In genomic region chr17:58200024-58200633, GRCh38 we compare ENCODE assay signal across 9 cellular contexts. TPM values are rescaled to one million over a fixed set of nuclear protein-coding genes. Genes with fewer than 3 reads are reported as not detected.
DNase-seq lines count a peak whose midpoint lies in the region; ATAC-seq lines count a peak whose summit lies in the region.
"Had no signal": no experiment of that assay in that cellular context is flagged by ENCODE, and none has a peak within 500 bp of the region (broad histone marks: within the 10 kb centered on the region; RNA-seq: fewer than 3 reads in every experiment).

No MANE protein-coding gene starts in this region.

- no peaks in the 10 kb centered on the region for H3K36me3 Mint-ChIP-seq in activated naive CD4-positive, alpha-beta T cell treated with anti-CD3 and anti-CD28 coated beads for 36 hours (ENCODE audit: low read depth)

- CTCF ChIA-PET in activated naive CD4-positive, alpha-beta T cell treated with anti-CD3 and anti-CD28 coated beads for 36 hours (lab: Charles Lee), result interaction anchor here (0.6 to 3.5 kb wide), 22 partner anchors 9 to 214 kb away, joined by 3 to 23 read pairs (median 4); partner anchors contain the start of genes LPO and MKS1

- H3K9me3 Mint-ChIP-seq in activated naive CD4-positive, alpha-beta T cell treated with anti-CD3 and anti-CD28 coated beads for 36 hours, result no peaks in the 10 kb centered on the region
- H3K9me3 Mint-ChIP-seq: dendritic cell treated with granulocyte-macrophage colony-stimulating factor and Interleukin-4, amounts not matched to agents 40 ng/mL and 50 ng/mL, for 4 days had no signal

- no peak overlapping the region for H3K27ac ChIP-seq in iPS DF 6.9 (ENCODE audit: low read length)

- H3K36me3 ChIP-seq in iPS DF 6.9 (ENCODE audit: control insufficient read depth, insufficient read depth, low read length), result no peaks in the 10 kb centered on the region

- no CpG with 5 or more reads among the region's 14 CpGs for WGBS in iPS DF 6.9 (ENCODE audit: insufficient coverage, insufficient read length)

- ATAC-seq in HG02938 (IDR thresholded peaks at IDR 0.05; ENCODE audit: unreplicated experiment) (no peak), HG03175 (IDR thresholded peaks at IDR 0.05; ENCODE audit: unreplicated experiment) (no peak)

- H3K27me3 ChIP-seq in iPS DF 6.9 (ENCODE audit: control insufficient read depth, insufficient read depth, low read length), result no peaks in the 10 kb centered on the region

- in situ Hi-C loops in SK-MEL-5 (cut with HindIII; ENCODE audit: low pct_unique_long_range_greater_than_20kb, low sequenced_read_pairs), result no loop called here

- no peak overlapping the region for H3K4me3 ChIP-seq in iPS DF 6.9 (ENCODE audit: low read length)

- no peaks in the 10 kb centered on the region for H3K4me1 Mint-ChIP-seq in activated naive CD4-positive, alpha-beta T cell treated with anti-CD3 and anti-CD28 coated beads for 36 hours (ENCODE audit: low read depth)

- no peaks in the 10 kb centered on the region for H3K4me1 ChIP-seq in iPS DF 6.9 (ENCODE audit: control insufficient read depth, insufficient read depth, low read length)

- no peaks in the 10 kb centered on the region for H3K9me3 ChIP-seq in iPS DF 6.9 (ENCODE audit: control insufficient read depth, insufficient read depth, low read length)

- no peak overlapping the region for H3K4me3 Mint-ChIP-seq in activated naive CD4-positive, alpha-beta T cell treated with anti-CD3 and anti-CD28 coated beads for 36 hours
- H3K4me3 Mint-ChIP-seq: dendritic cell treated with granulocyte-macrophage colony-stimulating factor and Interleukin-4, amounts not matched to agents 40 ng/mL and 50 ng/mL, for 4 days had no signal

- DNase-seq in ELR (ENCODE audit: low read depth) (peak; percentile 75), HuH-7.5 (ENCODE audit: low spot score) (peak; percentile 75), SK-MEL-5 (ENCODE audit: low read depth, low spot score) (peak; percentile 92), iPS DF 6.9 (ENCODE audit: low read depth, low spot score) (peak; percentile 43)
- peak; percentile 67 for DNase-seq in activated naive CD4-positive, alpha-beta T cell treated with anti-CD3 and anti-CD28 coated beads for 36 hours
- peak in 2 of 3 donors; percentile 11 to 39 for DNase-seq in stimulated activated CD4-positive, alpha-beta T cell treated with anti-CD3 and anti-CD28 coated beads, TNF-alpha, amount 100 ng/mL, for 1 hour (ENCODE audit: low read depth in 3 of 3, low spot score in 1 of 3)

- intact Hi-C loops in activated naive CD4-positive, alpha-beta T cell treated with anti-CD3 and anti-CD28 coated beads for 36 hours (cut with micrococcal nuclease), result loop anchor here (5.0 kb wide), 2 partner anchors 47 to 247 kb away; no protein-coding TSS in a partner anchor

- no peaks in the 10 kb centered on the region for H3K27me3 Mint-ChIP-seq in activated naive CD4-positive, alpha-beta T cell treated with anti-CD3 and anti-CD28 coated beads for 36 hours (ENCODE audit: low read depth)

- no peak overlapping the region for H3K27ac Mint-ChIP-seq in activated naive CD4-positive, alpha-beta T cell treated with anti-CD3 and anti-CD28 coated beads for 36 hours
- H3K27ac Mint-ChIP-seq: dendritic cell treated with granulocyte-macrophage colony-stimulating factor and Interleukin-4, amounts not matched to agents 40 ng/mL and 50 ng/mL, for 4 days had no signal

RNA-seq across cellular contexts. Expression of gene EPX, which starts 7.6 kb away (rescaled TPM):
- total RNA-seq in SK-MEL-5 (2014; rRNA removed; shearing (Covaris generic)), result 0.27 TPM in 1 of 2 replicates, not detected in the other
- polyA plus RNA-seq in SK-MEL-5 (2015; cell fraction: cytosol; rRNA removed), result 0.02 and 0.04 TPM in 2 replicates
- not detected in 2 replicates for polyA plus RNA-seq in SK-MEL-5 (2015; cell fraction: nucleus; rRNA removed)
- not detected for total RNA-seq in activated naive CD4-positive, alpha-beta T cell treated with anti-CD3 and anti-CD28 coated beads for 36 hours

RNA-seq across cellular contexts. Expression of gene MKS1, which starts 18.9 kb away (rescaled TPM):
- total RNA-seq in SK-MEL-5 (2014; rRNA removed; shearing (Covaris generic)), result 13.7 and 15.0 TPM in 2 replicates
- polyA plus RNA-seq in SK-MEL-5 (2015; cell fraction: cytosol; rRNA removed), result 15.8 and 20.5 TPM in 2 replicates
- 113 and 122 TPM in 2 replicates for polyA plus RNA-seq in SK-MEL-5 (2015; cell fraction: nucleus; rRNA removed)
- 10 to 100 TPM; 27.1 to 29.2 TPM for total RNA-seq in activated naive CD4-positive, alpha-beta T cell treated with anti-CD3 and anti-CD28 coated beads for 36 hours

RNA-seq across cellular contexts. Expression of gene OR4D2, which starts 33.3 kb away (rescaled TPM):
- total RNA-seq in SK-MEL-5 (2014; rRNA removed; shearing (Covaris generic)), result not detected in 2 replicates
- polyA plus RNA-seq in SK-MEL-5 (2015; cell fraction: cytosol; rRNA removed), result not detected in 2 replicates
- not detected in 2 replicates for polyA plus RNA-seq in SK-MEL-5 (2015; cell fraction: nucleus; rRNA removed)
- total RNA-seq in activated naive CD4-positive, alpha-beta T cell treated with anti-CD3 and anti-CD28 coated beads for 36 hours, result not detected

RNA-seq across cellular contexts. Expression of gene LPO, which starts 38.3 kb away (rescaled TPM):
- total RNA-seq in SK-MEL-5 (2014; rRNA removed; shearing (Covaris generic)), result not detected in 2 replicates
- 0.12 and 0.58 TPM in 2 replicates for polyA plus RNA-seq in SK-MEL-5 (2015; cell fraction: cytosol; rRNA removed)
- 0.20 TPM in 1 of 2 replicates, not detected in the other for polyA plus RNA-seq in SK-MEL-5 (2015; cell fraction: nucleus; rRNA removed)
- total RNA-seq in activated naive CD4-positive, alpha-beta T cell treated with anti-CD3 and anti-CD28 coated beads for 36 hours, result not detected

RNA-seq across cellular contexts. Expression of gene OR4D1, which starts 51.9 kb away (rescaled TPM):
- total RNA-seq in SK-MEL-5 (2014; rRNA removed; shearing (Covaris generic)), result not detected in 2 replicates
- 0.06 TPM in 1 of 2 replicates, not detected in the other for polyA plus RNA-seq in SK-MEL-5 (2015; cell fraction: cytosol; rRNA removed)
- not detected in 2 replicates for polyA plus RNA-seq in SK-MEL-5 (2015; cell fraction: nucleus; rRNA removed)
- total RNA-seq in activated naive CD4-positive, alpha-beta T cell treated with anti-CD3 and anti-CD28 coated beads for 36 hours, result under 1 TPM; 0.21 to 0.40 TPM

Comparison
In these comparisons a context has a peak if more than half of its experiments do, and no peak if none do; other contexts are left out.
1. DNase-seq: peak in every context shown above with its lines; median percentile 92 in SK-MEL-5; 75 in ELR; 75 in HuH-7.5; 67 in activated naive CD4-positive, alpha-beta T cell treated with anti-CD3 and anti-CD28 coated beads for 36 hours; 43 in iPS DF 6.9; 25 in stimulated activated CD4-positive, alpha-beta T cell treated with anti-CD3 and anti-CD28 coated beads, TNF-alpha, amount 100 ng/mL, for 1 hour.